1 cellular context compared by ENCODE assay signal in the genomic region with DNA sequence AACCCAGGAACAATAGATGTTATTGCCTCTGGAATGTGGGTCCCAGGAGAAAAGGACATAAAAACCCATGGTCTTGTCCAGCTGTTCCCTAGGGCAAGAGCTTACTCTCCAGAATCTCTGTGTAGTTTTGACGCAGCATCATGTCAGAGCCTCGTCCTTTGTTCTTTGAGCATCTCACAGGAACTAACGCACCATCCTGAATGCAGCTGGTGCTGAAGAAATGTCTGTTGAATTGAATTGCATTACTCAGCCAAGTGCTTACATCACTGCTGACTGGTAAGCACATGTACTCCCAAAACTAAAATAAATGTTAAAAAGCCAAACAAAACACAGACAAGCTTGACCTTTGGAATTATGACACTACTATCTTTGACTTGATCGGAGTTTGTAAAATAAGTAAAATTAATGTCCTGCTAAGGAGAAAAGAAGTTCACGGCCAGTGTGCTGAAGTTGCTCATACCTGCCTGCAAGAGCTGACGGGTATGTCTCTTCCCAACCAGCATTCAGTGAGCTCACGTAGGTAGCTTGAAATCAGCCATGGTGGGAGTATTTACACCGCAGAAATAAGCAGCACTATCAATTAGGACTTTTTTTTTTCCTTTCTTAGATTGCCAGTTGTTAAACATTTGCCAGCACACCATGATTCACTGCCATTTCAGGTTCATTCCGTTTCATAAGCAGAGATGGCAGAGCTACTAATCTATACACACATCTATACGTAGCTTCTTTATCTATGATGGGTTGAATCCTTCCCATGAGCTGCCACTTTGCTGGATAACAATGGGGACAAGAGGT.
TF ChIP-seq lines count a peak whose summit lies in the region.

No MANE protein-coding gene starts in this region.

TF ChIP-seq in HEK293, 187 proteins besides CTCF, POLR2A, EP300 and RAD21 (continued from another document):
- TF ChIP-seq ZEB2 (tag by site-specific recombination; IDR thresholded peaks at IDR 0.05), result 0 out of 2 replicates have a peak, but pooled peaks have one; percentile 34
- peak; percentile 83 for TF ChIP-seq ZNF112 (tag by site-specific recombination; IDR thresholded peaks at IDR 0.05)
- TF ChIP-seq REST (tag by site-specific recombination; IDR thresholded peaks at IDR 0.05), result 0 out of 2 replicates have a peak, but pooled peaks have one; percentile 30
- TF ChIP-seq ZNF37A (tag by site-specific recombination; IDR thresholded peaks at IDR 0.05), result no peak
